8 cellular contexts compared by ENCODE assay signal in genomic region chr17:76354317-76354729, GRCh38. TPM values are rescaled to one million over a fixed set of nuclear protein-coding genes. Genes with fewer than 3 reads are reported as not detected.
DNase-seq lines count a peak whose midpoint lies in the region; ATAC-seq, FAIRE-seq and TF ChIP-seq lines count a peak whose summit lies in the region.

No MANE protein-coding gene starts in this region.

- H3K27me3 ChIP-seq in HL-60 (ENCODE audit: insufficient read depth, poor library complexity, severe bottlenecking) (no peaks in the 10 kb centered on the region), mononuclear cell (ENCODE audit: insufficient read depth, low read length) (no peaks in the 10 kb centered on the region)

- H3K4me3 ChIP-seq in AG04449 (ENCODE audit: low read depth, low read length) (peak overlapping the region; percentile 90), HL-60 (replicated peaks; ENCODE audit: insufficient read depth, low read length) (peak overlapping the region; percentile 91), mononuclear cell (ENCODE audit: low read length) (peak overlapping the region; percentile 69)

- H3K4me3 Mint-ChIP-seq in central memory CD8-positive, alpha-beta T cell, result peak overlapping the region; percentile 83

- H3K9me3 ChIP-seq in mononuclear cell (ENCODE audit: low read depth, low read length), result no peaks in the 10 kb centered on the region

- DNase-seq in AG04449 (ENCODE audit: low read depth, low spot score) (no peak), HL-60 (ENCODE audit: low read depth in 1 of 2, low spot score in 1 of 2) (no peak), urothelium cell line (ENCODE audit: low spot score) (no peak), mucosa of gallbladder (ENCODE audit: low spot score) (no peak)
- DNase-seq in central memory CD8-positive, alpha-beta T cell (ENCODE audit: low spot score in 2 of 2), result no peak

- ATAC-seq in central memory CD8-positive, alpha-beta T cell (replicated peaks; ENCODE audit: extremely low read depth, poor library complexity, severe bottlenecking), result no peak
- no peak for ATAC-seq in HG03139 (IDR thresholded peaks at IDR 0.05; ENCODE audit: unreplicated experiment)
- ATAC-seq in GM21360 (IDR thresholded peaks at IDR 0.05; ENCODE audit: unreplicated experiment), result no peak

- peak overlapping the region; percentile 100 for H3K27ac ChIP-seq in HL-60 (replicated peaks)

- TF ChIP-seq CTCF in AG04449 (IDR thresholded peaks at IDR 0.05; ENCODE audit: insufficient read depth, low read length, missing control alignments), result no peak
- TF ChIP-seq CTCF in HL-60 (IDR thresholded peaks at IDR 0.05; ENCODE audit: insufficient read depth, low read length), result no peak

- POLR2A ChIA-PET in AG04449 (lab: Yijun Ruan, JAX), result interaction anchor here (0.6 to 3.8 kb wide), 5 partner anchors 9 to 143 kb away, joined by 3 to 47 read pairs (median 4); partner anchors contain the start of gene SPHK1

- H3K27ac Mint-ChIP-seq in central memory CD8-positive, alpha-beta T cell (ENCODE audit: low read depth), result peak overlapping the region; percentile 88

- H3K36me3 Mint-ChIP-seq in central memory CD8-positive, alpha-beta T cell (ENCODE audit: insufficient read depth), result peaks cover 9% of the 10 kb centered on the region

- peaks cover 16% of the 10 kb centered on the region for H3K4me1 ChIP-seq in mononuclear cell (ENCODE audit: insufficient read depth, low read length)

- no peak for FAIRE-seq in urothelium cell line (lab: Jason Lieb, UNC)

- no peaks in the 10 kb centered on the region for H3K27me3 Mint-ChIP-seq in central memory CD8-positive, alpha-beta T cell

- CTCF ChIA-PET in AG04449 (lab: Yijun Ruan, JAX), result interaction anchor here (0.7 to 4.2 kb wide), 14 partner anchors 10 to 54 kb away, joined by 3 to 74 read pairs (median 4); partner anchors contain the start of genes QRICH2 and SPHK1

- H3K9me3 Mint-ChIP-seq in central memory CD8-positive, alpha-beta T cell, result no peaks in the 10 kb centered on the region

- peaks cover 21% of the 10 kb centered on the region for H3K4me1 Mint-ChIP-seq in central memory CD8-positive, alpha-beta T cell

RNA-seq across cellular contexts. Expression of gene PRPSAP1, which starts 0.6 kb away (rescaled TPM):
- 23.4 TPM for total RNA-seq in mononuclear cell
- total RNA-seq in mucosa of gallbladder, result 52.2 TPM

RNA-seq across cellular contexts. Expression of gene SPHK1, which starts 30.1 kb away (rescaled TPM):
- total RNA-seq in mononuclear cell, result 19.2 TPM
- 4.0 TPM for total RNA-seq in mucosa of gallbladder

RNA-seq across cellular contexts. Expression of gene QRICH2, which starts 46.2 kb away (rescaled TPM):
- 1.2 TPM for total RNA-seq in mononuclear cell
- total RNA-seq in mucosa of gallbladder, result 3.8 TPM
